24 cellular contexts compared by ENCODE assay signal in the genomic region with DNA sequence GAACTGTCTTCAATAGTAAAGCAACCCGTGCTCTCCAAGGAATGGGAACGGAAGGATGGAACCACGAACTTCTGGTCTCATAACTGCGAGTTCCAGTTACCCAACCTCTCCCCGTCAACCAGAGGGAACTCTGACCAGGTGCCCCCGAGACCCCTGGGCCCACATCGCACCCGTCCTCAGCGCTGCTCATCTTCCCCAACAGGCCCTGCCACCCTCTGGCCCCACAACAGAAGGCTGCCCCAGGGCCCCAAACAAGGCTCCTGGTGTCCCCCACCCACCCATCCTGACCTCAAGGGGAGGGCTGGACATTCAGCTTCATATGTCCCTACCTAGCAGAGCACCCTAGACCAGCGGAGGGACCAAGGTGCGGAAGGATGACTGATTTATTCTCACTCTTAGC.
"Had no signal": no experiment of that assay in that cellular context is flagged by ENCODE, and none has a peak within 500 bp of the region (broad histone marks: within the 10 kb centered on the region; RNA-seq: fewer than 3 reads in every experiment).

No MANE protein-coding gene starts in this region.

- H3K27me3 Mint-ChIP-seq: memory B cell; stimulated activated memory B cell treated with anti-CD40 and anti-IgM and Interleukin-4, amounts not matched to agents 10 μg/mL and 1 μg/mL and 100 μg/mL, for 72 hours; type B pancreatic cell had no signal

- DNase-seq: dermis blood vessel endothelial cell; effector memory CD4-positive, alpha-beta T cell; erythroblast; esophagus squamous epithelium; foreskin melanocyte; glutamatergic neuron; heart right ventricle; hippocampal formation; kidney glomerular epithelial cell; left ventricle myocardium superior; natural killer cell; occipital lobe; ovary; psoas muscle; right cardiac atrium; sigmoid colon; stimulated activated CD4-positive, alpha-beta T cell treated with anti-CD3 and anti-CD28 coated beads, Interleukin-2, amount 100 ng/mL, for 24 hours; stimulated activated CD4-positive, alpha-beta T cell treated with anti-CD3 and anti-CD28 coated beads, Interleukin-4, amount 100 ng/mL, for 24 hours; stomach; testis; tibial artery had no signal

- H3K27ac Mint-ChIP-seq: memory B cell; natural killer cell; stimulated activated memory B cell treated with anti-CD40 and anti-IgM and Interleukin-4, amounts not matched to agents 10 μg/mL and 1 μg/mL and 100 μg/mL, for 72 hours; type B pancreatic cell had no signal

- H3K9me3 Mint-ChIP-seq: memory B cell; natural killer cell; stimulated activated memory B cell treated with anti-CD40 and anti-IgM and Interleukin-4, amounts not matched to agents 10 μg/mL and 1 μg/mL and 100 μg/mL, for 72 hours; type B pancreatic cell had no signal

- ATAC-seq: left ventricle myocardium superior; natural killer cell; psoas muscle; right cardiac atrium; stimulated activated memory B cell treated with anti-CD40 and anti-IgM and Interleukin-4, amounts not matched to agents 10 μg/mL and 1 μg/mL and 100 μg/mL, for 72 hours had no signal

- H3K4me3 Mint-ChIP-seq: memory B cell; natural killer cell; stimulated activated memory B cell treated with anti-CD40 and anti-IgM and Interleukin-4, amounts not matched to agents 10 μg/mL and 1 μg/mL and 100 μg/mL, for 72 hours; type B pancreatic cell had no signal

- H3K4me1 Mint-ChIP-seq: memory B cell; stimulated activated memory B cell treated with anti-CD40 and anti-IgM and Interleukin-4, amounts not matched to agents 10 μg/mL and 1 μg/mL and 100 μg/mL, for 72 hours had no signal
